14 cellular contexts compared by ENCODE assay signal in genomic region chr5:132046915-132047314, GRCh38. TPM values are rescaled to one million over a fixed set of nuclear protein-coding genes. Genes with fewer than 3 reads are reported as not detected.
A peak's percentile ranks its signal among the peaks of the same experiment; 100 is the strongest.
DNase-seq lines count a peak whose midpoint lies in the region; ATAC-seq, FAIRE-seq and TF ChIP-seq lines count a peak whose summit lies in the region.
"Had no signal": no experiment of that assay in that cellular context is flagged by ENCODE, and none has a peak within 500 bp of the region (broad histone marks: within the 10 kb centered on the region; RNA-seq: fewer than 3 reads in every experiment).

No MANE protein-coding gene starts in this region.

- peak in 1 of 2 donors; percentile 22 for ATAC-seq in natural killer cell treated with Interleukin-12 subunit alpha and Interleukin-12 subunit beta and Interleukin-15 and Interleukin-18, amount 100 ng/mL, for 72 hours
- ATAC-seq in natural killer cell = no peak
- ATAC-seq in RWPE2 (ENCODE audit: low read depth) = no peak
- no peak for ATAC-seq in upper lobe of right lung
- ATAC-seq in GM19324 (IDR thresholded peaks at IDR 0.05; ENCODE audit: low FRiP score, unreplicated experiment) = no peak
- ATAC-seq: CD8-positive, alpha-beta T cell had no signal

- no peak overlapping the region for H3K4me3 ChIP-seq in RWPE2 (ENCODE audit: severe bottlenecking)
- H3K4me3 ChIP-seq in kidney (ENCODE audit: low read length in 2 of 2) = no peak overlapping the region
- H3K4me3 ChIP-seq in upper lobe of right lung = no peak overlapping the region
- H3K4me3 ChIP-seq: MG63 had no signal

- no peak overlapping the region for H3K4me3 Mint-ChIP-seq in natural killer cell treated with Interleukin-12 subunit alpha and Interleukin-12 subunit beta and Interleukin-15 and Interleukin-18, amount 100 ng/mL, for 72 hours
- no peak overlapping the region for H3K4me3 Mint-ChIP-seq in natural killer cell
- H3K4me3 Mint-ChIP-seq: CD8-positive, alpha-beta T cell had no signal

- intact Hi-C loops in natural killer cell (cut with micrococcal nuclease) = no loop called here
- intact Hi-C loops in kidney (cut with DNase I) = no loop called here
- intact Hi-C loops in upper lobe of right lung (cut with DNase I) = no loop called here

- no peaks in the 10 kb centered on the region for H3K9me3 Mint-ChIP-seq in natural killer cell treated with Interleukin-12 subunit alpha and Interleukin-12 subunit beta and Interleukin-15 and Interleukin-18, amount 100 ng/mL, for 72 hours
- H3K9me3 Mint-ChIP-seq in natural killer cell = no peaks in the 10 kb centered on the region
- H3K9me3 Mint-ChIP-seq: CD8-positive, alpha-beta T cell had no signal

- H3K36me3 Mint-ChIP-seq in natural killer cell treated with Interleukin-12 subunit alpha and Interleukin-12 subunit beta and Interleukin-15 and Interleukin-18, amount 100 ng/mL, for 72 hours = no peaks in the 10 kb centered on the region
- H3K36me3 Mint-ChIP-seq in natural killer cell = no peaks in the 10 kb centered on the region
- H3K36me3 Mint-ChIP-seq: CD8-positive, alpha-beta T cell had no signal

- TF ChIP-seq CTCF in natural killer cell (IDR thresholded peaks at IDR 0.05) (no peak), RWPE2 (IDR thresholded peaks at IDR 0.05; ENCODE audit: poor library complexity, severe bottlenecking) (no peak), kidney (IDR thresholded peaks at IDR 0.05; ENCODE audit: borderline replicate concordance, extremely low read depth, insufficient read depth) (no peak), upper lobe of right lung (IDR thresholded peaks at IDR 0.05) (no peak)

- no peak overlapping the region for H3K27ac Mint-ChIP-seq in natural killer cell treated with Interleukin-12 subunit alpha and Interleukin-12 subunit beta and Interleukin-15 and Interleukin-18, amount 100 ng/mL, for 72 hours
- no peak overlapping the region for H3K27ac Mint-ChIP-seq in natural killer cell
- H3K27ac Mint-ChIP-seq: CD8-positive, alpha-beta T cell had no signal

- no peaks in the 10 kb centered on the region for H3K36me3 ChIP-seq in RWPE2 (ENCODE audit: low read depth)
- H3K36me3 ChIP-seq in kidney (ENCODE audit: control insufficient read depth in 1 of 2, insufficient read depth in 2 of 2, low read length in 2 of 2) = no peaks in the 10 kb centered on the region
- no peaks in the 10 kb centered on the region for H3K36me3 ChIP-seq in upper lobe of right lung
- H3K36me3 ChIP-seq: MG63 had no signal

- H3K27ac ChIP-seq in RWPE2 (ENCODE audit: poor library complexity, severe bottlenecking) = no peak overlapping the region
- H3K27ac ChIP-seq in kidney (ENCODE audit: low read depth in 2 of 2, low read length in 2 of 2) = no peak overlapping the region
- H3K27ac ChIP-seq in upper lobe of right lung = no peak overlapping the region

- H3K4me1 ChIP-seq in RWPE2 (ENCODE audit: insufficient read depth, poor library complexity, severe bottlenecking) = no peaks in the 10 kb centered on the region
- no peaks in the 10 kb centered on the region for H3K4me1 ChIP-seq in kidney (ENCODE audit: control insufficient read depth in 1 of 2, insufficient read depth in 1 of 2, low read depth in 1 of 2, low read length in 2 of 2)
- H3K4me1 ChIP-seq in upper lobe of right lung = no peaks in the 10 kb centered on the region

- H3K27me3 Mint-ChIP-seq in natural killer cell treated with Interleukin-12 subunit alpha and Interleukin-12 subunit beta and Interleukin-15 and Interleukin-18, amount 100 ng/mL, for 72 hours = peaks cover 7% of the 10 kb centered on the region in 2 donors
- peaks cover 5 to 14% of the 10 kb centered on the region in 2 donors for H3K27me3 Mint-ChIP-seq in natural killer cell (ENCODE audit: low read depth in 2 of 2)

- no peak for FAIRE-seq in kidney (lab: Jason Lieb, UNC)
- FAIRE-seq: H54 had no signal

- no peak overlapping the region for H3K9ac ChIP-seq in kidney (ENCODE audit: low read length in 2 of 2)

- peak; percentile 46 for DNase-seq in natural killer cell treated with Interleukin-12 subunit alpha and Interleukin-12 subunit beta and Interleukin-15 and Interleukin-18, amount 100 ng/mL, for 72 hours (ENCODE audit: low spot score)
- no peak for DNase-seq in natural killer cell
- peak; percentile 49 for DNase-seq in RWPE2 (ENCODE audit: low spot score)
- DNase-seq in kidney = peak; percentile 25
- peak; percentile 16 for DNase-seq in upper lobe of right lung
- DNase-seq in SIG-M5 (lab: John Stamatoyannopoulos, UW) = no peak
- DNase-seq: MG63, NCI-H1105, NCI-H187 had no signal

- peaks cover 4 to 13% of the 10 kb centered on the region in 2 donors for H3K4me1 Mint-ChIP-seq in natural killer cell treated with Interleukin-12 subunit alpha and Interleukin-12 subunit beta and Interleukin-15 and Interleukin-18, amount 100 ng/mL, for 72 hours (ENCODE audit: low read depth in 2 of 2)
- H3K4me1 Mint-ChIP-seq in natural killer cell = peaks cover 5 to 13% of the 10 kb centered on the region in 2 donors

- H3K9me3 ChIP-seq in RWPE2 (ENCODE audit: severe bottlenecking) (no peaks in the 10 kb centered on the region), kidney (ENCODE audit: control insufficient read depth in 1 of 2, low read length in 2 of 2) (no peaks in the 10 kb centered on the region), upper lobe of right lung (no peaks in the 10 kb centered on the region)
- H3K9me3 ChIP-seq: MG63 had no signal

- peaks cover 6% of the 10 kb centered on the region for H3K27me3 ChIP-seq in RWPE2 (ENCODE audit: insufficient read depth, poor library complexity, severe bottlenecking)
- peaks cover 5% of the 10 kb centered on the region for H3K27me3 ChIP-seq in upper lobe of right lung

RNA-seq across cellular contexts. Expression of gene IL3, which starts 13.5 kb away (rescaled TPM):
- total RNA-seq in natural killer cell treated with Interleukin-12 subunit alpha and Interleukin-12 subunit beta and Interleukin-15 and Interleukin-18, amount 100 ng/mL, for 72 hours = under 1 TPM in 1 of 2 donors, not detected in 1; 0.36 TPM
- total RNA-seq in natural killer cell (not detected), kidney (not detected), upper lobe of right lung (not detected)
- polyA plus RNA-seq in kidney (ENCODE audit: insufficient read depth, low read depth, low replicate concordance) = not detected
- total RNA-seq: CD8-positive, alpha-beta T cell had no signal
- polyA plus RNA-seq: AG04450, BJ had no signal

RNA-seq across cellular contexts. Expression of gene CSF2, which starts 26.7 kb away (rescaled TPM):
- total RNA-seq in natural killer cell treated with Interleukin-12 subunit alpha and Interleukin-12 subunit beta and Interleukin-15 and Interleukin-18, amount 100 ng/mL, for 72 hours = 100 to 1,000 TPM in 1 of 2 donors, 10 to 100 TPM in 1; 41.4 to 125 TPM
- 1 to 10 TPM in 1 of 3 donors, under 1 TPM in 2; 0.65 to 1.2 (median 0.82) TPM for total RNA-seq in natural killer cell
- total RNA-seq in kidney = not detected
- not detected for polyA plus RNA-seq in kidney (ENCODE audit: insufficient read depth, low read depth, low replicate concordance)
- total RNA-seq in upper lobe of right lung = 7.1 TPM
- polyA plus RNA-seq: AG04450, BJ had no signal

RNA-seq across cellular contexts. Expression of gene ACSL6, which starts 35.5 kb away (rescaled TPM):
- 1 to 10 TPM in 1 of 2 donors, under 1 TPM in 1; 0.67 to 1.5 TPM for total RNA-seq in natural killer cell treated with Interleukin-12 subunit alpha and Interleukin-12 subunit beta and Interleukin-15 and Interleukin-18, amount 100 ng/mL, for 72 hours
- 1 to 10 TPM; 2.1 to 2.2 (median 2.2) TPM for total RNA-seq in natural killer cell
- total RNA-seq in kidney = 1.4 TPM
- polyA plus RNA-seq in kidney (ENCODE audit: insufficient read depth, low read depth, low replicate concordance) = 2.1 TPM
- total RNA-seq in upper lobe of right lung = 0.98 TPM
- polyA plus RNA-seq: AG04450, BJ had no signal

Comparison
In these comparisons a context has a peak if more than half of its experiments do, and no peak if none do; other contexts are left out.
1. DNase-seq: peak in natural killer cell treated with Interleukin-12 subunit alpha and Interleukin-12 subunit beta and Interleukin-15 and Interleukin-18, amount 100 ng/mL, for 72 hours (single experiment), RWPE2 (single experiment), kidney (single experiment) and upper lobe of right lung (single experiment); none in natural killer cell (single experiment) and SIG-M5 (single experiment).